In the genomic region with DNA sequence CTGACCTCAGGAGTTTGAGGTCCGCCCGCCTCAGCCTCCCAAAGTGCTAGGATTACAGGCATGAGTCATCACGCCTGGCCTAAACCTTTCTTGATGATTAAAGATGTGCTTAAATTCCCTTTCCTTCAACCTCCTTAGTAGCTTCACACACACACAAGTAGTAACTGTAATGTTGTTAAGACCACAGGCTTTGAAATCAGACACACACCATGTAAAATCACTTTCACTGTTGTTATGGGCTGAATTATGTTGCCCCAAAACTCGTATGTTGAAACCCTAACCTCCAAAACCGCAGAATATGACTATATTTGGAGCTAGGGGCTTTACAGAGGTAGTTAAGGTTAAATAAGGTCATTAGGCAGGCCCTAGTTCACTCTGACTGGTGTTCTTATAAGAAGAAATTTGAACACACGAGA, we compare ENCODE assay signal across 1 cellular context.
TF ChIP-seq lines count a peak whose summit lies in the region.

No MANE protein-coding gene starts in this region.

TF ChIP-seq in WTC11, 78 proteins besides CTCF, POLR2A, EP300 and RAD21 (continued from another document):
- TF ChIP-seq, protein P1, sequence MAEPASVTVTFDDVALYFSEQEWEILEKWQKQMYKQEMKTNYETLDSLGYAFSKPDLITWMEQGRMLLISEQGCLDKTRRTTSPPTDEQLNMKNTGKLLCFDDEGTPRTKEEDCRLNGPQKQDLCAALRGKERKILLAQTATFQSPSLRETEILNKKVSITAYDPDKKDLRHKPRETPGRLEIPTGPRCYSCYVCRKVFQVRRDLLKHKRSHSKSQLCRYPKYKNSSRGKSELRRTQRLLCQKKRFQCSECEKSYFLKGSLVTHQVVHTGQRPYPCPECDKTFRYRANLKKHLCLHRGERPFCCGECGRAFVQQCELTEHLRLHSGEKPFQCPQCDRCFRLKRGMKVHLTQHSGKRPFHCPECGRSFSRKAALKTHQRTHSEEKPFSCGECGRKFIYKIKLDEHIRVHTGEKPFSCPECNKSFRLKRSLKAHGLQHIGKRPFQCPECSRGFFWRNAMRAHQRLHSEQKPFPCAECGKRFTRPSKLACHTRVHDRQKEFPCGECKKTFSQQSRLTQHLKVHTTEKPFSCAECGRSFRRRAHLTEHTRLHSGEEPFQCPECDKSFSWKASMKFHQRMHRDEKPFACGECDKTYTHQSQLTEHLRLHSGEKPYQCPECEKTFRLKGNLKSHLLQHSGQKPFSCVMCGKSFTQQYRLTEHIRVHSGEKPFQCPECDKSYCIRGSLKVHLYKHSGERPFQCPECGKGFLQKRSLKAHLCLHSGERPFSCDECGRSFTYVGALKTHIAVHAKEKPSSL (CRISPR knock-in tag; conservative IDR thresholded peaks at IDR 0.05): no peak
- TF ChIP-seq TEAD4 (CRISPR knock-in tag; IDR thresholded peaks at IDR 0.05) (no peak), RORB (CRISPR knock-in tag; IDR thresholded peaks at IDR 0.05) (no peak)
- TF ChIP-seq, protein P2, sequence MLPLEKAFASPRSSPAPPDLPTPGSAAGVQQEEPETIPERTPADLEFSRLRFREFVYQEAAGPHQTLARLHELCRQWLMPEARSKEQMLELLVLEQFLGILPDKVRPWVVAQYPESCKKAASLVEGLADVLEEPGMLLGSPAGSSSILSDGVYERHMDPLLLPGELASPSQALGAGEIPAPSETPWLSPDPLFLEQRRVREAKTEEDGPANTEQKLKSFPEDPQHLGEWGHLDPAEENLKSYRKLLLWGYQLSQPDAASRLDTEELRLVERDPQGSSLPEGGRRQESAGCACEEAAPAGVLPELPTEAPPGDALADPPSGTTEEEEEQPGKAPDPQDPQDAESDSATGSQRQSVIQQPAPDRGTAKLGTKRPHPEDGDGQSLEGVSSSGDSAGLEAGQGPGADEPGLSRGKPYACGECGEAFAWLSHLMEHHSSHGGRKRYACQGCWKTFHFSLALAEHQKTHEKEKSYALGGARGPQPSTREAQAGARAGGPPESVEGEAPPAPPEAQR (CRISPR knock-in tag; IDR thresholded peaks at IDR 0.05): no peak
- TF ChIP-seq, protein P3, sequence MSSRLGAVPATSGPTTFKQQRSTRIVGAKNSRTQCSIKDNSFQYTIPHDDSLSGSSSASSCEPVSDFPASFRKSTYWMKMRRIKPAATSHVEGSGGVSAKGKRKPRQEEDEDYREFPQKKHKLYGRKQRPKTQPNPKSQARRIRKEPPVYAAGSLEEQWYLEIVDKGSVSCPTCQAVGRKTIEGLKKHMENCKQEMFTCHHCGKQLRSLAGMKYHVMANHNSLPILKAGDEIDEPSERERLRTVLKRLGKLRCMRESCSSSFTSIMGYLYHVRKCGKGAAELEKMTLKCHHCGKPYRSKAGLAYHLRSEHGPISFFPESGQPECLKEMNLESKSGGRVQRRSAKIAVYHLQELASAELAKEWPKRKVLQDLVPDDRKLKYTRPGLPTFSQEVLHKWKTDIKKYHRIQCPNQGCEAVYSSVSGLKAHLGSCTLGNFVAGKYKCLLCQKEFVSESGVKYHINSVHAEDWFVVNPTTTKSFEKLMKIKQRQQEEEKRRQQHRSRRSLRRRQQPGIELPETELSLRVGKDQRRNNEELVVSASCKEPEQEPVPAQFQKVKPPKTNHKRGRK (CRISPR knock-in tag; IDR thresholded peaks at IDR 0.05; ENCODE audit: borderline replicate concordance): no peak
- TF ChIP-seq, protein P4, sequence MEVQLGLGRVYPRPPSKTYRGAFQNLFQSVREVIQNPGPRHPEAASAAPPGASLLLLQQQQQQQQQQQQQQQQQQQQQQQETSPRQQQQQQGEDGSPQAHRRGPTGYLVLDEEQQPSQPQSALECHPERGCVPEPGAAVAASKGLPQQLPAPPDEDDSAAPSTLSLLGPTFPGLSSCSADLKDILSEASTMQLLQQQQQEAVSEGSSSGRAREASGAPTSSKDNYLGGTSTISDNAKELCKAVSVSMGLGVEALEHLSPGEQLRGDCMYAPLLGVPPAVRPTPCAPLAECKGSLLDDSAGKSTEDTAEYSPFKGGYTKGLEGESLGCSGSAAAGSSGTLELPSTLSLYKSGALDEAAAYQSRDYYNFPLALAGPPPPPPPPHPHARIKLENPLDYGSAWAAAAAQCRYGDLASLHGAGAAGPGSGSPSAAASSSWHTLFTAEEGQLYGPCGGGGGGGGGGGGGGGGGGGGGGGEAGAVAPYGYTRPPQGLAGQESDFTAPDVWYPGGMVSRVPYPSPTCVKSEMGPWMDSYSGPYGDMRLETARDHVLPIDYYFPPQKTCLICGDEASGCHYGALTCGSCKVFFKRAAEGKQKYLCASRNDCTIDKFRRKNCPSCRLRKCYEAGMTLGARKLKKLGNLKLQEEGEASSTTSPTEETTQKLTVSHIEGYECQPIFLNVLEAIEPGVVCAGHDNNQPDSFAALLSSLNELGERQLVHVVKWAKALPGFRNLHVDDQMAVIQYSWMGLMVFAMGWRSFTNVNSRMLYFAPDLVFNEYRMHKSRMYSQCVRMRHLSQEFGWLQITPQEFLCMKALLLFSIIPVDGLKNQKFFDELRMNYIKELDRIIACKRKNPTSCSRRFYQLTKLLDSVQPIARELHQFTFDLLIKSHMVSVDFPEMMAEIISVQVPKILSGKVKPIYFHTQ (CRISPR knock-in tag; IDR thresholded peaks at IDR 0.05): no peak
